20 cellular contexts compared by ENCODE assay signal in genomic region chr1:116426401-116426800, GRCh38.
"Had no signal": no experiment of that assay in that cellular context is flagged by ENCODE, and none has a peak within 500 bp of the region (broad histone marks: within the 10 kb centered on the region; RNA-seq: fewer than 3 reads in every experiment).

No MANE protein-coding gene starts in this region.

- H3K36me3 ChIP-seq: cardiac muscle cell, gastrocnemius medialis, heart left ventricle, left lung, pancreas, spleen, suprapubic skin, transverse colon had no signal

- ATAC-seq: gastrocnemius medialis, heart left ventricle, left lung, pancreas, sciatic nerve had no signal

- H3K4me3 ChIP-seq: cardiac muscle cell, coronary artery, gastrocnemius medialis, heart left ventricle, left lung, pancreas, spleen, suprapubic skin, transverse colon had no signal

- H3K9me3 ChIP-seq: gastrocnemius medialis, heart left ventricle, left lung, pancreas, spleen, suprapubic skin, transverse colon had no signal

- DNase-seq: activated CD4-positive, alpha-beta T cell treated with anti-CD3 and anti-CD28 coated beads, Interleukin-2, amount 50 U/mL, for 1 hour; activated CD4-positive, CD25-positive, alpha-beta regulatory T cell treated with anti-CD3 and anti-CD28 coated beads, Interleukin-2, amount 50 U/mL, for 72 hours; activated naive CD8-positive, alpha-beta T cell treated with anti-CD3 and anti-CD28 coated beads for 36 hours; activated T-cell treated with anti-CD3 and anti-CD28 coated beads for 4 hours; amniotic stem cell; erythroblast; gastrocnemius medialis; heart left ventricle; kidney; left lung; mammary epithelial cell; naive B cell; pancreas; spleen; transverse colon had no signal

- H3K27ac ChIP-seq: cardiac muscle cell, coronary artery, gastrocnemius medialis, heart left ventricle, left lung, pancreas, spleen, suprapubic skin, transverse colon, VCaP had no signal

- H3K27me3 ChIP-seq: cardiac muscle cell, gastrocnemius medialis, heart left ventricle, left lung, pancreas, spleen, suprapubic skin, transverse colon had no signal

- H3K4me1 ChIP-seq: gastrocnemius medialis, left lung, pancreas, spleen, suprapubic skin, transverse colon had no signal
